Comparison of ENCODE assay signal across 1 cellular context in genomic region chr6:12049165-12049564, GRCh38.
TF ChIP-seq lines count a peak whose summit lies in the region.

No MANE protein-coding gene starts in this region.

TF ChIP-seq in GM12878, 131 proteins besides CTCF, POLR2A, EP300 and RAD21 (continued from another document and continues in another):
- TF ChIP-seq, protein P1, sequence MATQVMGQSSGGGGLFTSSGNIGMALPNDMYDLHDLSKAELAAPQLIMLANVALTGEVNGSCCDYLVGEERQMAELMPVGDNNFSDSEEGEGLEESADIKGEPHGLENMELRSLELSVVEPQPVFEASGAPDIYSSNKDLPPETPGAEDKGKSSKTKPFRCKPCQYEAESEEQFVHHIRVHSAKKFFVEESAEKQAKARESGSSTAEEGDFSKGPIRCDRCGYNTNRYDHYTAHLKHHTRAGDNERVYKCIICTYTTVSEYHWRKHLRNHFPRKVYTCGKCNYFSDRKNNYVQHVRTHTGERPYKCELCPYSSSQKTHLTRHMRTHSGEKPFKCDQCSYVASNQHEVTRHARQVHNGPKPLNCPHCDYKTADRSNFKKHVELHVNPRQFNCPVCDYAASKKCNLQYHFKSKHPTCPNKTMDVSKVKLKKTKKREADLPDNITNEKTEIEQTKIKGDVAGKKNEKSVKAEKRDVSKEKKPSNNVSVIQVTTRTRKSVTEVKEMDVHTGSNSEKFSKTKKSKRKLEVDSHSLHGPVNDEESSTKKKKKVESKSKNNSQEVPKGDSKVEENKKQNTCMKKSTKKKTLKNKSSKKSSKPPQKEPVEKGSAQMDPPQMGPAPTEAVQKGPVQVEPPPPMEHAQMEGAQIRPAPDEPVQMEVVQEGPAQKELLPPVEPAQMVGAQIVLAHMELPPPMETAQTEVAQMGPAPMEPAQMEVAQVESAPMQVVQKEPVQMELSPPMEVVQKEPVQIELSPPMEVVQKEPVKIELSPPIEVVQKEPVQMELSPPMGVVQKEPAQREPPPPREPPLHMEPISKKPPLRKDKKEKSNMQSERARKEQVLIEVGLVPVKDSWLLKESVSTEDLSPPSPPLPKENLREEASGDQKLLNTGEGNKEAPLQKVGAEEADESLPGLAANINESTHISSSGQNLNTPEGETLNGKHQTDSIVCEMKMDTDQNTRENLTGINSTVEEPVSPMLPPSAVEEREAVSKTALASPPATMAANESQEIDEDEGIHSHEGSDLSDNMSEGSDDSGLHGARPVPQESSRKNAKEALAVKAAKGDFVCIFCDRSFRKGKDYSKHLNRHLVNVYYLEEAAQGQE (IDR thresholded peaks at IDR 0.05; ENCODE audit: low read depth, low read length) = no peak
- TF ChIP-seq MYB (IDR thresholded peaks at IDR 0.05; ENCODE audit: borderline replicate concordance, low read depth, low read length) = no peak
- TF ChIP-seq YBX1 (IDR thresholded peaks at IDR 0.05) = no peak
- TF ChIP-seq ETV6 (conservative IDR thresholded peaks at IDR 0.05 in 1 of 2, IDR thresholded peaks at IDR 0.05 in 1 of 2; ENCODE audit: borderline replicate concordance in 1 of 2, low read depth in 1 of 2) = no peak
- TF ChIP-seq MEF2A (IDR thresholded peaks at IDR 0.05; ENCODE audit: insufficient read depth, low read depth, low read length) = no peak
- TF ChIP-seq PBX3 (IDR thresholded peaks at IDR 0.05; ENCODE audit: insufficient replicate concordance, low read depth, low read length) = no peak
- peak in 1 of 2 experiments; percentile 31; a peak in 2 of 4 replicates for TF ChIP-seq BHLHE40 (IDR thresholded peaks at IDR 0.05; ENCODE audit: borderline replicate concordance in 1 of 2, low read depth in 2 of 2, low read length in 1 of 2)
- peak; percentile 20; the same call in 1 of the 2 replicates for TF ChIP-seq TBL1XR1 (IDR thresholded peaks at IDR 0.05; ENCODE audit: low read depth, low read length)
- TF ChIP-seq CBFB (IDR thresholded peaks at IDR 0.05; ENCODE audit: low read depth) = no peak
- TF ChIP-seq TCF12 (IDR thresholded peaks at IDR 0.05; ENCODE audit: low read depth, low read length) = peak; percentile 79
- TF ChIP-seq CHD2 (IDR thresholded peaks at IDR 0.05; ENCODE audit: borderline replicate concordance, low read depth, low read length) = 0 out of 2 replicates have a peak, but pooled peaks have one; percentile 50
- TF ChIP-seq ZNF384 (IDR thresholded peaks at IDR 0.05; ENCODE audit: borderline replicate concordance, low read depth, low read length) = no peak
- no peak for TF ChIP-seq RB1 (IDR thresholded peaks at IDR 0.05; ENCODE audit: borderline replicate concordance)
- TF ChIP-seq BACH1 (IDR thresholded peaks at IDR 0.05; ENCODE audit: borderline replicate concordance) = no peak
- no peak for TF ChIP-seq SMAD1 (IDR thresholded peaks at IDR 0.05; ENCODE audit: low read depth, partially characterized antibody)
- TF ChIP-seq NRF1 (conservative IDR thresholded peaks at IDR 0.05; ENCODE audit: low read depth, low read length) = no peak
- no peak for TF ChIP-seq STAT1 (conservative IDR thresholded peaks at IDR 0.05)
- TF ChIP-seq ZBED1 (IDR thresholded peaks at IDR 0.05; ENCODE audit: borderline replicate concordance) = no peak
- TF ChIP-seq SREBF2 (IDR thresholded peaks at IDR 0.05; ENCODE audit: low read length) = no peak
- peak; percentile 37; the same call in 1 of the 2 replicates for TF ChIP-seq NFIC (IDR thresholded peaks at IDR 0.05; ENCODE audit: low read depth, low read length)
- TF ChIP-seq RUNX3 (IDR thresholded peaks at IDR 0.05; ENCODE audit: low read length) = peak; percentile 47
- TF ChIP-seq SMARCA5 (IDR thresholded peaks at IDR 0.05) = no peak
- TF ChIP-seq TARDBP (IDR thresholded peaks at IDR 0.05; ENCODE audit: borderline replicate concordance) = no peak
- TF ChIP-seq, protein P2, sequence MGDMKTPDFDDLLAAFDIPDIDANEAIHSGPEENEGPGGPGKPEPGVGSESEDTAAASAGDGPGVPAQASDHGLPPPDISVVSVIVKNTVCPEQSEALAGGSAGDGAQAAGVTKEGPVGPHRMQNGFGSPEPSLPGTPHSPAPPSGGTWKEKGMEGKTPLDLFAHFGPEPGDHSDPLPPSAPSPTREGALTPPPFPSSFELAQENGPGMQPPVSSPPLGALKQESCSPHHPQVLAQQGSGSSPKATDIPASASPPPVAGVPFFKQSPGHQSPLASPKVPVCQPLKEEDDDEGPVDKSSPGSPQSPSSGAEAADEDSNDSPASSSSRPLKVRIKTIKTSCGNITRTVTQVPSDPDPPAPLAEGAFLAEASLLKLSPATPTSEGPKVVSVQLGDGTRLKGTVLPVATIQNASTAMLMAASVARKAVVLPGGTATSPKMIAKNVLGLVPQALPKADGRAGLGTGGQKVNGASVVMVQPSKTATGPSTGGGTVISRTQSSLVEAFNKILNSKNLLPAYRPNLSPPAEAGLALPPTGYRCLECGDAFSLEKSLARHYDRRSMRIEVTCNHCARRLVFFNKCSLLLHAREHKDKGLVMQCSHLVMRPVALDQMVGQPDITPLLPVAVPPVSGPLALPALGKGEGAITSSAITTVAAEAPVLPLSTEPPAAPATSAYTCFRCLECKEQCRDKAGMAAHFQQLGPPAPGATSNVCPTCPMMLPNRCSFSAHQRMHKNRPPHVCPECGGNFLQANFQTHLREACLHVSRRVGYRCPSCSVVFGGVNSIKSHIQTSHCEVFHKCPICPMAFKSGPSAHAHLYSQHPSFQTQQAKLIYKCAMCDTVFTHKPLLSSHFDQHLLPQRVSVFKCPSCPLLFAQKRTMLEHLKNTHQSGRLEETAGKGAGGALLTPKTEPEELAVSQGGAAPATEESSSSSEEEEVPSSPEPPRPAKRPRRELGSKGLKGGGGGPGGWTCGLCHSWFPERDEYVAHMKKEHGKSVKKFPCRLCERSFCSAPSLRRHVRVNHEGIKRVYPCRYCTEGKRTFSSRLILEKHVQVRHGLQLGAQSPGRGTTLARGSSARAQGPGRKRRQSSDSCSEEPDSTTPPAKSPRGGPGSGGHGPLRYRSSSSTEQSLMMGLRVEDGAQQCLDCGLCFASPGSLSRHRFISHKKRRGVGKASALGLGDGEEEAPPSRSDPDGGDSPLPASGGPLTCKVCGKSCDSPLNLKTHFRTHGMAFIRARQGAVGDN (IDR thresholded peaks at IDR 0.05) = peak; percentile 58; the same call in 1 of the 2 replicates
- no peak for TF ChIP-seq RBBP5 (conservative IDR thresholded peaks at IDR 0.05)
- no peak for TF ChIP-seq MYC (IDR thresholded peaks at IDR 0.05; ENCODE audit: insufficient read depth, insufficient read length, insufficient replicate concordance, low read length, severe bottlenecking)
- no peak for TF ChIP-seq FOXM1 (IDR thresholded peaks at IDR 0.05; ENCODE audit: low read depth, low read length)
- no peak for TF ChIP-seq SIX5 (IDR thresholded peaks at IDR 0.05; ENCODE audit: low read depth, low read length, severe bottlenecking)
- TF ChIP-seq GATAD2B (conservative IDR thresholded peaks at IDR 0.05; ENCODE audit: low read depth) = 0 out of 2 replicates have a peak, but pooled peaks have one; percentile 29
- TF ChIP-seq BRCA1 (IDR thresholded peaks at IDR 0.05; ENCODE audit: low read depth, low read length) = no peak
- no peak for TF ChIP-seq ZZZ3 (IDR thresholded peaks at IDR 0.05; ENCODE audit: control insufficient read depth, insufficient read length, low read depth)
- peak; percentile 38; the same call in 1 of the 2 replicates for TF ChIP-seq CREM (IDR thresholded peaks at IDR 0.05; ENCODE audit: low read depth)
- no peak for TF ChIP-seq TCF7 (IDR thresholded peaks at IDR 0.05; ENCODE audit: borderline replicate concordance)
- TF ChIP-seq HDAC6 (IDR thresholded peaks at IDR 0.05; ENCODE audit: unreplicated experiment) = no peak
- TF ChIP-seq, protein P3, sequence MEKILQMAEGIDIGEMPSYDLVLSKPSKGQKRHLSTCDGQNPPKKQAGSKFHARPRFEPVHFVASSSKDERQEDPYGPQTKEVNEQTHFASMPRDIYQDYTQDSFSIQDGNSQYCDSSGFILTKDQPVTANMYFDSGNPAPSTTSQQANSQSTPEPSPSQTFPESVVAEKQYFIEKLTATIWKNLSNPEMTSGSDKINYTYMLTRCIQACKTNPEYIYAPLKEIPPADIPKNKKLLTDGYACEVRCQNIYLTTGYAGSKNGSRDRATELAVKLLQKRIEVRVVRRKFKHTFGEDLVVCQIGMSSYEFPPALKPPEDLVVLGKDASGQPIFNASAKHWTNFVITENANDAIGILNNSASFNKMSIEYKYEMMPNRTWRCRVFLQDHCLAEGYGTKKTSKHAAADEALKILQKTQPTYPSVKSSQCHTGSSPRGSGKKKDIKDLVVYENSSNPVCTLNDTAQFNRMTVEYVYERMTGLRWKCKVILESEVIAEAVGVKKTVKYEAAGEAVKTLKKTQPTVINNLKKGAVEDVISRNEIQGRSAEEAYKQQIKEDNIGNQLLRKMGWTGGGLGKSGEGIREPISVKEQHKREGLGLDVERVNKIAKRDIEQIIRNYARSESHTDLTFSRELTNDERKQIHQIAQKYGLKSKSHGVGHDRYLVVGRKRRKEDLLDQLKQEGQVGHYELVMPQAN (conservative IDR thresholded peaks at IDR 0.05) = no peak
- no peak for TF ChIP-seq SUPT20H (IDR thresholded peaks at IDR 0.05; ENCODE audit: borderline replicate concordance, control insufficient read depth, low read depth, low read length)
- peak; percentile 74 for TF ChIP-seq EED (IDR thresholded peaks at IDR 0.05; ENCODE audit: low read depth)
- TF ChIP-seq EZH2 (IDR thresholded peaks at IDR 0.05; ENCODE audit: borderline replicate concordance, control insufficient read depth, low read depth, low read length) = no peak
- TF ChIP-seq BCL11A (IDR thresholded peaks at IDR 0.05; ENCODE audit: low read depth, low read length) = peak; percentile 62; the same call in 1 of the 2 replicates
- 0 out of 2 replicates have a peak, but pooled peaks have one; percentile 33 for TF ChIP-seq MLLT1 (IDR thresholded peaks at IDR 0.05)
- 0 out of 2 replicates have a peak, but pooled peaks have one; percentile 55 for TF ChIP-seq TAF1 (IDR thresholded peaks at IDR 0.05; ENCODE audit: borderline replicate concordance, low read depth, low read length)
- TF ChIP-seq, protein P4, sequence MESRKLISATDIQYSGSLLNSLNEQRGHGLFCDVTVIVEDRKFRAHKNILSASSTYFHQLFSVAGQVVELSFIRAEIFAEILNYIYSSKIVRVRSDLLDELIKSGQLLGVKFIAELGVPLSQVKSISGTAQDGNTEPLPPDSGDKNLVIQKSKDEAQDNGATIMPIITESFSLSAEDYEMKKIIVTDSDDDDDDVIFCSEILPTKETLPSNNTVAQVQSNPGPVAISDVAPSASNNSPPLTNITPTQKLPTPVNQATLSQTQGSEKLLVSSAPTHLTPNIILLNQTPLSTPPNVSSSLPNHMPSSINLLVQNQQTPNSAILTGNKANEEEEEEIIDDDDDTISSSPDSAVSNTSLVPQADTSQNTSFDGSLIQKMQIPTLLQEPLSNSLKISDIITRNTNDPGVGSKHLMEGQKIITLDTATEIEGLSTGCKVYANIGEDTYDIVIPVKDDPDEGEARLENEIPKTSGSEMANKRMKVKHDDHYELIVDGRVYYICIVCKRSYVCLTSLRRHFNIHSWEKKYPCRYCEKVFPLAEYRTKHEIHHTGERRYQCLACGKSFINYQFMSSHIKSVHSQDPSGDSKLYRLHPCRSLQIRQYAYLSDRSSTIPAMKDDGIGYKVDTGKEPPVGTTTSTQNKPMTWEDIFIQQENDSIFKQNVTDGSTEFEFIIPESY (IDR thresholded peaks at IDR 0.05) = no peak
- no peak for TF ChIP-seq YY1 (IDR thresholded peaks at IDR 0.05; ENCODE audit: low read depth, low read length)
- TF ChIP-seq, protein P5, sequence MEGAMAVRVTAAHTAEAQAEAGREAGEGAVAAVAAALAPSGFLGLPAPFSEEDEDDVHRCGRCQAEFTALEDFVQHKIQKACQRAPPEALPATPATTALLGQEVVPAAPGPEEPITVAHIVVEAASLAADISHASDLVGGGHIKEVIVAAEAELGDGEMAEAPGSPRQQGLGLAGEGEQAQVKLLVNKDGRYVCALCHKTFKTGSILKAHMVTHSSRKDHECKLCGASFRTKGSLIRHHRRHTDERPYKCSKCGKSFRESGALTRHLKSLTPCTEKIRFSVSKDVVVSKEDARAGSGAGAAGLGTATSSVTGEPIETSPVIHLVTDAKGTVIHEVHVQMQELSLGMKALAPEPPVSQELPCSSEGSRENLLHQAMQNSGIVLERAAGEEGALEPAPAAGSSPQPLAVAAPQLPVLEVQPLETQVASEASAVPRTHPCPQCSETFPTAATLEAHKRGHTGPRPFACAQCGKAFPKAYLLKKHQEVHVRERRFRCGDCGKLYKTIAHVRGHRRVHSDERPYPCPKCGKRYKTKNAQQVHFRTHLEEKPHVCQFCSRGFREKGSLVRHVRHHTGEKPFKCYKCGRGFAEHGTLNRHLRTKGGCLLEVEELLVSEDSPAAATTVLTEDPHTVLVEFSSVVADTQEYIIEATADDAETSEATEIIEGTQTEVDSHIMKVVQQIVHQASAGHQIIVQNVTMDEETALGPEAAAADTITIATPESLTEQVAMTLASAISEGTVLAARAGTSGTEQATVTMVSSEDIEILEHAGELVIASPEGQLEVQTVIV (IDR thresholded peaks at IDR 0.05; ENCODE audit: borderline replicate concordance, partially characterized antibody) = no peak
- TF ChIP-seq RAD51 (IDR thresholded peaks at IDR 0.05) = no peak
- TF ChIP-seq SUZ12 (IDR thresholded peaks at IDR 0.05; ENCODE audit: unreplicated experiment) = no peak
- TF ChIP-seq, protein P6, sequence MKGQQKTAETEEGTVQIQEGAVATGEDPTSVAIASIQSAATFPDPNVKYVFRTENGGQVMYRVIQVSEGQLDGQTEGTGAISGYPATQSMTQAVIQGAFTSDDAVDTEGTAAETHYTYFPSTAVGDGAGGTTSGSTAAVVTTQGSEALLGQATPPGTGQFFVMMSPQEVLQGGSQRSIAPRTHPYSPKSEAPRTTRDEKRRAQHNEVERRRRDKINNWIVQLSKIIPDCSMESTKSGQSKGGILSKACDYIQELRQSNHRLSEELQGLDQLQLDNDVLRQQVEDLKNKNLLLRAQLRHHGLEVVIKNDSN (IDR thresholded peaks at IDR 0.05; ENCODE audit: borderline replicate concordance, extremely low read length, insufficient read depth, low read depth, low read length) = no peak
- no peak for TF ChIP-seq SRF (IDR thresholded peaks at IDR 0.05; ENCODE audit: low read depth in 2 of 2, low read length in 2 of 2)
- 0 out of 2 replicates have a peak, but pooled peaks have one; percentile 31 for TF ChIP-seq NBN (IDR thresholded peaks at IDR 0.05)
